Comparison of ENCODE assay signal across 11 cellular contexts in the genomic region with DNA sequence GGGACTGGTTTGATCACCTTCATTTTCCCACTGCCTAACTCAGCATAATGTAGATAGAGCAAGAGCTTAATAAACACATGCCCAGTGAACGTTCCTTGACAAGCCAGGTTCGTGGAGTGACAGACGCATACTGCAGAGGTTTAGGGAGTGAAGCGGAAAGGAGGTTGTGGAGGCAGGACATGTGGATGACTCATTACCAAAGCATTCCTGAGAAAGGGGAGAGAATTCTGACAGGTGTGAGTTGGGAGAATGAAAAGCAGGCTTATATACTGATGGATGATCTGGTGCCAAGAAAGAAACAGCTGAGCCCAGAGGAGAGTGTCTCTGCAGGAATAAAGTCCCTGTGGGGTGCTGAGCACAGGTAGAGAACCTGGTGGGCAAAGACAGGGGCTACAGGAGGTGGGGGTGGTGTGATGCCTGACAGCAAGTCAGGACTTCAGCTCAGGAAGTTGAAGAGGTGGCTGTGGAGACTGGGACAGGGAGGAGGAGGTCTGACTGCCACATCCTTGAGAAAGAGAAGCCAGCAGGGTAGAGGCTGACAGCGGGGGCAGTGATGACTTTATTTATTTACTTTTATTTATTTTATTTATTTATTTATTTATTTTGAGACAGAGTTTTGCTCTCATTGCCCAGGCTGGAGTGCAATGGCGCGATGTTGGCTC. TPM values are rescaled to one million over a fixed set of nuclear protein-coding genes. Genes with fewer than 3 reads are reported as not detected.
A peak's percentile ranks its signal among the peaks of the same experiment; 100 is the strongest.
DNase-seq lines count a peak whose midpoint lies in the region; ATAC-seq, FAIRE-seq and TF ChIP-seq lines count a peak whose summit lies in the region.
"Had no signal": no experiment of that assay in that cellular context is flagged by ENCODE, and none has a peak within 500 bp of the region (broad histone marks: within the 10 kb centered on the region; RNA-seq: fewer than 3 reads in every experiment).

No MANE protein-coding gene starts in this region.

- peaks cover 33% of the 10 kb centered on the region for H3K4me1 Mint-ChIP-seq in activated CD8-positive, alpha-beta memory T cell treated with anti-CD3 and anti-CD28 coated beads, Interleukin-2, amount 10 ng/mL, durations not matched to agents 7 days and 5 days

- H3K4me3 ChIP-seq in K562 (no peak overlapping the region), neural cell (ENCODE audit: low read length) (no peak overlapping the region)
- H3K4me3 ChIP-seq: sigmoid colon had no signal

- no peaks in the 10 kb centered on the region for H3K9me3 Mint-ChIP-seq in activated CD8-positive, alpha-beta memory T cell treated with anti-CD3 and anti-CD28 coated beads, Interleukin-2, amount 10 ng/mL, durations not matched to agents 7 days and 5 days (ENCODE audit: low read depth)
- H3K9me3 Mint-ChIP-seq: activated naive CD4-positive, alpha-beta T cell treated with anti-CD3 and anti-CD28 coated beads, Interleukin-2, amount 10 ng/mL, durations not matched to agents 7 days and 5 days; CD4-positive, alpha-beta memory T cell had no signal

- FAIRE-seq in HTR-8/SVneo (lab: Jason Lieb, UNC) = peak; percentile 57
- no peak for FAIRE-seq in K562 (lab: Jason Lieb, UNC)

- peaks cover 26% of the 10 kb centered on the region for H3K79me2 ChIP-seq in K562 (ENCODE audit: control insufficient read depth, insufficient read depth, low read length)
- peaks cover 9% of the 10 kb centered on the region for H3K79me2 ChIP-seq in neural cell (replicated peaks; ENCODE audit: insufficient read depth, low read length)

- H3K27me3 ChIP-seq in K562 (ENCODE audit: control insufficient read depth in 2 of 2, insufficient read depth in 2 of 2, low read length in 2 of 2) (no peaks in the 10 kb centered on the region), neural cell (ENCODE audit: insufficient read depth, low read depth, low read length) (no peaks in the 10 kb centered on the region)

- in situ Hi-C loops in K562 (cut with MboI) = no loop called here

- H3K27me3 Mint-ChIP-seq in activated CD8-positive, alpha-beta memory T cell treated with anti-CD3 and anti-CD28 coated beads, Interleukin-2, amount 10 ng/mL, durations not matched to agents 7 days and 5 days = peaks cover 13% of the 10 kb centered on the region
- H3K27me3 Mint-ChIP-seq: CD4-positive, alpha-beta memory T cell had no signal

- H3K27ac ChIP-seq in K562 (ENCODE audit: extremely low read depth, low read depth, low read length) = no peak overlapping the region
- no peak overlapping the region for H3K27ac ChIP-seq in neural cell (ENCODE audit: low read length)
- H3K27ac ChIP-seq: sigmoid colon had no signal

- 46% methylated on average over 7 of the region's 7 CpGs for WGBS in K562 (ENCODE audit: insufficient coverage, low coverage, missing lambda C conversion rate)

- H3K9me2 ChIP-seq in neural cell (ENCODE audit: insufficient read depth, low read length) = no peaks in the 10 kb centered on the region

- peaks cover 6% of the 10 kb centered on the region; the same call in 1 of the 2 replicates for H4K20me1 ChIP-seq in K562 (replicated peaks; ENCODE audit: control insufficient read depth, insufficient read depth, low read length)
- H4K20me1 ChIP-seq in neural cell (ENCODE audit: insufficient read depth) = no peaks in the 10 kb centered on the region

- peaks cover 26 to 36% of the 10 kb centered on the region in 2 experiments for H3K4me1 ChIP-seq in K562 (replicated peaks in 1 of 2; ENCODE audit: control insufficient read depth in 2 of 2, insufficient read depth in 2 of 2, low read length in 2 of 2)

- H3K4me2 ChIP-seq in K562 (ENCODE audit: insufficient read depth, low read length) = no peak overlapping the region
- no peak overlapping the region for H3K4me2 ChIP-seq in neural cell (ENCODE audit: low read length)

- H2AFZ ChIP-seq in K562 (ENCODE audit: low read depth, low read length) (0 out of 2 replicates have a peak overlapping the region, but pooled peaks have one; percentile 66), neural cell (ENCODE audit: low read depth, low read length) (no peak overlapping the region)

- intact Hi-C loops in K562 (cut with micrococcal nuclease) = no loop called here

- peak overlapping the region in 1 of 2 experiments; percentile 58; a peak in 1 of 4 replicates for H3K9ac ChIP-seq in K562 (ENCODE audit: insufficient read depth in 1 of 2, low read depth in 2 of 2, low read length in 2 of 2)
- peak overlapping the region; percentile 5 for H3K9ac ChIP-seq in neural cell (ENCODE audit: low read length)

- no peaks in the 10 kb centered on the region for H3K9me1 ChIP-seq in K562 (ENCODE audit: control insufficient read depth, insufficient read depth, low read length)

- TF ChIP-seq RAD21 in K562 (CRISPR knock-in tag; conservative IDR thresholded peaks at IDR 0.05 in 1 of 2, IDR thresholded peaks at IDR 0.05 in 1 of 2) (no peak), neural cell (conservative IDR thresholded peaks at IDR 0.05) (no peak)

- no peaks in the 10 kb centered on the region for H3F3A ChIP-seq in neural cell (ENCODE audit: insufficient read depth, low read length, poor library complexity, severe bottlenecking)

- H3K36me3 Mint-ChIP-seq in activated CD8-positive, alpha-beta memory T cell treated with anti-CD3 and anti-CD28 coated beads, Interleukin-2, amount 10 ng/mL, durations not matched to agents 7 days and 5 days = peaks cover 21% of the 10 kb centered on the region

- CTCF ChIA-PET in K562 (lab: Yijun Ruan, JAX; ENCODE audit: low intra/inter-chr PET ratio) = no interaction called here
- CTCF ChIA-PET in activated CD8-positive, alpha-beta memory T cell treated with anti-CD3 and anti-CD28 coated beads, Interleukin-2, amount 10 ng/mL, durations not matched to agents 7 days and 5 days (lab: Charles Lee) = interaction anchor here (0.7 to 1.3 kb wide), 7 partner anchors 14 to 223 kb away, joined by 3 to 4 read pairs (median 4); partner anchors contain the start of genes ACY1, DUSP7 and PARP3

- H3K27ac Mint-ChIP-seq in activated CD8-positive, alpha-beta memory T cell treated with anti-CD3 and anti-CD28 coated beads, Interleukin-2, amount 10 ng/mL, durations not matched to agents 7 days and 5 days = no peak overlapping the region
- H3K27ac Mint-ChIP-seq: activated naive CD4-positive, alpha-beta T cell treated with anti-CD3 and anti-CD28 coated beads, Interleukin-2, amount 10 ng/mL, durations not matched to agents 7 days and 5 days had no signal

- H3K9me3 ChIP-seq in K562 (replicated peaks; ENCODE audit: control insufficient read depth, insufficient read depth, low read depth, low read length) (0 out of 2 replicates have a peak, but pooled peaks cover 3% of the 10 kb centered on the region), neural cell (ENCODE audit: low read length) (no peaks in the 10 kb centered on the region)
- H3K9me3 ChIP-seq: sigmoid colon had no signal

- TF ChIP-seq EP300 in K562 (IDR thresholded peaks at IDR 0.05; ENCODE audit: low read length) (no peak), neural cell (conservative IDR thresholded peaks at IDR 0.05; ENCODE audit: poor library complexity, severe bottlenecking) (no peak)

- POLR2A ChIA-PET in K562 (lab: Yijun Ruan, JAX) = interaction anchor here (0.6 to 0.7 kb wide), 3 partner anchors 66 to 144 kb away, joined by 3 read pairs; no protein-coding TSS in a partner anchor

- no peak for ATAC-seq in K562
- ATAC-seq in activated CD8-positive, alpha-beta memory T cell treated with anti-CD3 and anti-CD28 coated beads, Interleukin-2, amount 10 ng/mL, durations not matched to agents 7 days and 5 days = no peak

- no peak for TF ChIP-seq POLR2A in K562 (conservative IDR thresholded peaks at IDR 0.05)

- DNase-seq in DMS53 treated with DMSO at 0.1 percent for 48 hours (lab: John Stamatoyannopoulos, UW; ENCODE audit: unreplicated experiment) = peak; percentile 10
- no peak for DNase-seq in HTR-8/SVneo (ENCODE audit: insufficient read length, low spot score)
- DNase-seq in K562 (ENCODE audit: extremely low read depth in 1 of 4, low spot score in 3 of 4) = peak in 1 of 4 experiments; percentile 5
- DNase-seq in activated CD8-positive, alpha-beta memory T cell treated with anti-CD3 and anti-CD28 coated beads, Interleukin-2, amount 10 ng/mL, durations not matched to agents 7 days and 5 days = no peak
- DNase-seq in stimulated activated CD4-positive, alpha-beta T cell treated with anti-CD3 and anti-CD28 coated beads, Interleukin-1b, Interleukin-23, amount 100 ng/mL, for 48 hours = no peak
- no peak for DNase-seq in mucosa of gallbladder (ENCODE audit: low spot score)
- DNase-seq: activated naive CD4-positive, alpha-beta T cell treated with anti-CD3 and anti-CD28 coated beads, Interleukin-2, amount 10 ng/mL, durations not matched to agents 7 days and 5 days; CD4-positive, alpha-beta memory T cell; NCI-H1417 treated with DMSO at 0.1 percent for 48 hours; sigmoid colon had no signal

- H3K4me3 Mint-ChIP-seq in activated CD8-positive, alpha-beta memory T cell treated with anti-CD3 and anti-CD28 coated beads, Interleukin-2, amount 10 ng/mL, durations not matched to agents 7 days and 5 days = no peak overlapping the region
- H3K4me3 Mint-ChIP-seq: activated naive CD4-positive, alpha-beta T cell treated with anti-CD3 and anti-CD28 coated beads, Interleukin-2, amount 10 ng/mL, durations not matched to agents 7 days and 5 days had no signal

- TF ChIP-seq CTCF in K562 (IDR thresholded peaks at IDR 0.05 in 2 of 3, conservative IDR thresholded peaks at IDR 0.05 in 1 of 3; ENCODE audit: insufficient read depth in 2 of 3, low read depth in 1 of 3, low read length in 3 of 3) (no peak), neural cell (IDR thresholded peaks at IDR 0.05; ENCODE audit: poor library complexity, severe bottlenecking) (no peak)

- no TSS peak for BruUV-seq in K562 (replicated peaks; lab: Mats Ljungman, UMichigan)

- H3K36me3 ChIP-seq in K562 (ENCODE audit: control insufficient read depth, insufficient read depth, low read length) = peaks cover 22% of the 10 kb centered on the region
- H3K36me3 ChIP-seq in neural cell (ENCODE audit: insufficient read depth, low read length) = peaks cover 5% of the 10 kb centered on the region

RNA-seq across cellular contexts. Expression of gene RPL29, which starts 2.4 kb away (rescaled TPM):
- total RNA-seq in K562 (2011; cell fraction: chromatin; rRNA removed; ENCODE audit: low replicate concordance) = 184 and 350 TPM in 2 replicates
- total RNA-seq in K562 (2011; cell fraction: nucleolus; rRNA removed) = 475 and 490 TPM in 2 replicates
- 538 and 894 TPM in 2 replicates for total RNA-seq in K562 (2011; cell fraction: nucleoplasm; rRNA removed)
- 1,104 and 1,143 TPM in 2 replicates for total RNA-seq in K562 (2014; rRNA removed)
- total RNA-seq in K562 (2014; rRNA removed; fragmentation: Illumina TruSeq; extraction: Trizol) = 811 and 895 TPM in 2 replicates
- total RNA-seq in K562 (2015; rRNA removed; fragmentation: Illumina TruSeq; extraction: Trizol) = 1,065 and 1,147 TPM in 2 replicates
- 917 and 1,045 TPM in 2 replicates for total RNA-seq in K562 (2021)
- 1,156 and 1,373 TPM in 2 replicates for polyA plus RNA-seq in K562 (2011; rRNA removed)
- 2,082 and 2,495 TPM in 2 replicates for polyA plus RNA-seq in K562 (2011; cell fraction: cytosol; rRNA removed)
- polyA plus RNA-seq in K562 (2011; cell fraction: nucleus; rRNA removed) = 709 and 859 TPM in 2 replicates
- 1,411 and 1,997 TPM in 2 replicates for polyA plus RNA-seq in K562 (2012)
- polyA plus RNA-seq in K562 (2014; fragmentation: Illumina TruSeq; extraction: Trizol) = 1,281 and 1,602 TPM in 2 replicates
- polyA plus RNA-seq in K562 (2014; fragmentation: Nextera tagmentation; extraction: Ambion mirVana) = 100 to 1,000 TPM; 568 to 871 TPM
- 1,326 and 1,475 TPM in 2 replicates for polyA plus RNA-seq in K562 (2014; rRNA removed)
- 954 and 1,034 TPM in 2 replicates for polyA minus RNA-seq in K562 (2011; rRNA and poly(A)+ RNA removed)
- polyA minus RNA-seq in K562 (2011; cell fraction: cytosol; rRNA and poly(A)+ RNA removed) = 628 and 690 TPM in 2 replicates
- polyA minus RNA-seq in K562 (2011; cell fraction: nucleus; rRNA and poly(A)+ RNA removed) = 177 and 303 TPM in 2 replicates
- 846 and 977 TPM in 2 replicates for polyA plus RNA-seq in neural cell
- polyA minus RNA-seq in neural cell = 368 and 399 TPM in 2 replicates
- 1,000 to 10,000 TPM; 1,042 to 1,060 TPM for total RNA-seq in activated CD8-positive, alpha-beta memory T cell treated with anti-CD3 and anti-CD28 coated beads, Interleukin-2, amount 10 ng/mL, durations not matched to agents 7 days and 5 days
- total RNA-seq in mucosa of gallbladder = 836 TPM

RNA-seq across cellular contexts. Expression of gene ACY1, which starts 14.7 kb away (rescaled TPM):
- 84.3 and 247 TPM in 2 replicates for total RNA-seq in K562 (2011; cell fraction: chromatin; rRNA removed; ENCODE audit: low replicate concordance)
- 195 and 196 TPM in 2 replicates for total RNA-seq in K562 (2011; cell fraction: nucleolus; rRNA removed)
- 130 and 134 TPM in 2 replicates for total RNA-seq in K562 (2011; cell fraction: nucleoplasm; rRNA removed)
- total RNA-seq in K562 (2014; rRNA removed) (118 and 179 TPM in 2 replicates), K562 (2014; rRNA removed; fragmentation: Illumina TruSeq; extraction: Trizol) (44.6 and 70.7 TPM in 2 replicates), K562 (2015; rRNA removed; fragmentation: Illumina TruSeq; extraction: Trizol) (93.2 and 96.9 TPM in 2 replicates), K562 (2021) (134 and 138 TPM in 2 replicates), mucosa of gallbladder (47.6 TPM)
- polyA plus RNA-seq in K562 (2011; rRNA removed) (104 and 144 TPM in 2 replicates), K562 (2014; fragmentation: Illumina TruSeq; extraction: Trizol) (123 and 129 TPM in 2 replicates), K562 (2014; fragmentation: Nextera tagmentation; extraction: Ambion mirVana) (100 to 1,000 TPM; 179 to 195 TPM), K562 (2014; rRNA removed) (128 and 136 TPM in 2 replicates), neural cell (14.4 and 17.9 TPM in 2 replicates)
- polyA plus RNA-seq in K562 (2011; cell fraction: cytosol; rRNA removed) = 184 and 389 TPM in 2 replicates
- polyA plus RNA-seq in K562 (2011; cell fraction: nucleus; rRNA removed) = 211 and 337 TPM in 2 replicates
- polyA plus RNA-seq in K562 (2012) = 145 and 205 TPM in 2 replicates
- 63.4 and 90.9 TPM in 2 replicates for polyA minus RNA-seq in K562 (2011; rRNA and poly(A)+ RNA removed)
- polyA minus RNA-seq in K562 (2011; cell fraction: cytosol; rRNA and poly(A)+ RNA removed) = 94.5 and 118 TPM in 2 replicates
- 79.1 and 86.7 TPM in 2 replicates for polyA minus RNA-seq in K562 (2011; cell fraction: nucleus; rRNA and poly(A)+ RNA removed)
- 1.5 and 1.7 TPM in 2 replicates for polyA minus RNA-seq in neural cell
- total RNA-seq in activated CD8-positive, alpha-beta memory T cell treated with anti-CD3 and anti-CD28 coated beads, Interleukin-2, amount 10 ng/mL, durations not matched to agents 7 days and 5 days = 10 to 100 TPM; 18.1 to 21.3 TPM

RNA-seq across cellular contexts. Expression of gene ABHD14A, which starts 23.2 kb away (rescaled TPM):
- total RNA-seq in K562 (2011; cell fraction: chromatin; rRNA removed; ENCODE audit: low replicate concordance) = 1.7 and 7.0 TPM in 2 replicates
- 12.5 and 13.2 TPM in 2 replicates for total RNA-seq in K562 (2011; cell fraction: nucleolus; rRNA removed)
- 9.3 and 10.3 TPM in 2 replicates for total RNA-seq in K562 (2011; cell fraction: nucleoplasm; rRNA removed)
- 8.4 and 12.2 TPM in 2 replicates for total RNA-seq in K562 (2014; rRNA removed)
- 1.7 and 3.3 TPM in 2 replicates for total RNA-seq in K562 (2014; rRNA removed; fragmentation: Illumina TruSeq; extraction: Trizol)
- 7.7 and 8.3 TPM in 2 replicates for total RNA-seq in K562 (2015; rRNA removed; fragmentation: Illumina TruSeq; extraction: Trizol)
- total RNA-seq in K562 (2021) = 9.4 and 10.6 TPM in 2 replicates
- 6.6 and 10.5 TPM in 2 replicates for polyA plus RNA-seq in K562 (2011; rRNA removed)
- polyA plus RNA-seq in K562 (2011; cell fraction: cytosol; rRNA removed) = 20.3 and 55.0 TPM in 2 replicates
- polyA plus RNA-seq in K562 (2011; cell fraction: nucleus; rRNA removed) = 5.8 and 7.5 TPM in 2 replicates
- 10.5 and 14.1 TPM in 2 replicates for polyA plus RNA-seq in K562 (2012)
- 7.1 and 8.4 TPM in 2 replicates for polyA plus RNA-seq in K562 (2014; fragmentation: Illumina TruSeq; extraction: Trizol)
- polyA plus RNA-seq in K562 (2014; fragmentation: Nextera tagmentation; extraction: Ambion mirVana) = 1 to 10 TPM in 1 of 2 experiments, under 1 TPM in 1; 0.90 to 2.0 TPM
- polyA plus RNA-seq in K562 (2014; rRNA removed) = 9.6 and 14.0 TPM in 2 replicates
- polyA minus RNA-seq in K562 (2011; rRNA and poly(A)+ RNA removed) = 1.6 and 5.7 TPM in 2 replicates
- polyA minus RNA-seq in K562 (2011; cell fraction: cytosol; rRNA and poly(A)+ RNA removed) = 4.3 and 7.0 TPM in 2 replicates
- 0.54 and 0.78 TPM in 2 replicates for polyA minus RNA-seq in K562 (2011; cell fraction: nucleus; rRNA and poly(A)+ RNA removed)
- 57.8 and 75.8 TPM in 2 replicates for polyA plus RNA-seq in neural cell
- 25.8 and 33.5 TPM in 2 replicates for polyA minus RNA-seq in neural cell
- total RNA-seq in activated CD8-positive, alpha-beta memory T cell treated with anti-CD3 and anti-CD28 coated beads, Interleukin-2, amount 10 ng/mL, durations not matched to agents 7 days and 5 days = 10 to 100 TPM; 11.8 to 13.7 TPM
- 20.8 TPM for total RNA-seq in mucosa of gallbladder

RNA-seq across cellular contexts. Expression of gene ABHD14B, which starts 24.2 kb away (rescaled TPM):
- total RNA-seq in K562 (2011; cell fraction: chromatin; rRNA removed; ENCODE audit: low replicate concordance) = 33.5 and 88.4 TPM in 2 replicates
- total RNA-seq in K562 (2011; cell fraction: nucleolus; rRNA removed) = 69.5 and 79.0 TPM in 2 replicates
- total RNA-seq in K562 (2011; cell fraction: nucleoplasm; rRNA removed) = 83.9 and 125 TPM in 2 replicates
- total RNA-seq in K562 (2014; rRNA removed) (46.5 and 78.4 TPM in 2 replicates), K562 (2014; rRNA removed; fragmentation: Illumina TruSeq; extraction: Trizol) (27.4 and 28.3 TPM in 2 replicates), K562 (2015; rRNA removed; fragmentation: Illumina TruSeq; extraction: Trizol) (33.7 and 34.0 TPM in 2 replicates), K562 (2021) (65.2 and 68.0 TPM in 2 replicates), mucosa of gallbladder (59.1 TPM)
- polyA plus RNA-seq in K562 (2011; rRNA removed) (107 and 114 TPM in 2 replicates), K562 (2014; fragmentation: Illumina TruSeq; extraction: Trizol) (72.2 and 86.5 TPM in 2 replicates), K562 (2014; fragmentation: Nextera tagmentation; extraction: Ambion mirVana) (10 to 100 TPM; 10.6 to 11.7 TPM), K562 (2014; rRNA removed) (80.5 and 87.3 TPM in 2 replicates), neural cell (0.50 and 0.81 TPM in 2 replicates)
- 153 and 233 TPM in 2 replicates for polyA plus RNA-seq in K562 (2011; cell fraction: cytosol; rRNA removed)
- 82.3 and 118 TPM in 2 replicates for polyA plus RNA-seq in K562 (2011; cell fraction: nucleus; rRNA removed)
- 58.2 and 103 TPM in 2 replicates for polyA plus RNA-seq in K562 (2012)
- polyA minus RNA-seq in K562 (2011; rRNA and poly(A)+ RNA removed) = 50.4 and 76.8 TPM in 2 replicates
- polyA minus RNA-seq in K562 (2011; cell fraction: cytosol; rRNA and poly(A)+ RNA removed) = 38.9 and 39.4 TPM in 2 replicates
- polyA minus RNA-seq in K562 (2011; cell fraction: nucleus; rRNA and poly(A)+ RNA removed) = 26.3 and 30.1 TPM in 2 replicates
- 0.97 and 1.3 TPM in 2 replicates for polyA minus RNA-seq in neural cell
- 10 to 100 TPM; 36.2 to 36.7 TPM for total RNA-seq in activated CD8-positive, alpha-beta memory T cell treated with anti-CD3 and anti-CD28 coated beads, Interleukin-2, amount 10 ng/mL, durations not matched to agents 7 days and 5 days

RNA-seq across cellular contexts. Expression of gene PCBP4, which starts 30.8 kb away (rescaled TPM):
- total RNA-seq in K562 (2011; cell fraction: chromatin; rRNA removed; ENCODE audit: low replicate concordance) = 3.7 and 14.0 TPM in 2 replicates
- 5.8 and 7.8 TPM in 2 replicates for total RNA-seq in K562 (2011; cell fraction: nucleolus; rRNA removed)
- total RNA-seq in K562 (2011; cell fraction: nucleoplasm; rRNA removed) = 4.6 and 5.4 TPM in 2 replicates
- total RNA-seq in K562 (2014; rRNA removed) = 4.6 and 4.9 TPM in 2 replicates
- total RNA-seq in K562 (2014; rRNA removed; fragmentation: Illumina TruSeq; extraction: Trizol) = 0.73 and 0.93 TPM in 2 replicates
- total RNA-seq in K562 (2015; rRNA removed; fragmentation: Illumina TruSeq; extraction: Trizol) = 1.6 and 2.1 TPM in 2 replicates
- 4.7 and 5.7 TPM in 2 replicates for total RNA-seq in K562 (2021)
- polyA plus RNA-seq in K562 (2011; rRNA removed) = 3.1 and 5.5 TPM in 2 replicates
- 4.5 and 7.3 TPM in 2 replicates for polyA plus RNA-seq in K562 (2011; cell fraction: cytosol; rRNA removed)
- 15.9 and 21.8 TPM in 2 replicates for polyA plus RNA-seq in K562 (2011; cell fraction: nucleus; rRNA removed)
- 3.7 and 10.9 TPM in 2 replicates for polyA plus RNA-seq in K562 (2012)
- polyA plus RNA-seq in K562 (2014; fragmentation: Illumina TruSeq; extraction: Trizol) = 2.6 and 4.7 TPM in 2 replicates
- polyA plus RNA-seq in K562 (2014; fragmentation: Nextera tagmentation; extraction: Ambion mirVana) = under 1 TPM; 0.06 to 0.07 TPM
- polyA plus RNA-seq in K562 (2014; rRNA removed) = 5.8 and 6.4 TPM in 2 replicates
- 1.3 and 1.9 TPM in 2 replicates for polyA minus RNA-seq in K562 (2011; rRNA and poly(A)+ RNA removed)
- 1.4 and 1.6 TPM in 2 replicates for polyA minus RNA-seq in K562 (2011; cell fraction: cytosol; rRNA and poly(A)+ RNA removed)
- polyA minus RNA-seq in K562 (2011; cell fraction: nucleus; rRNA and poly(A)+ RNA removed) = 1.9 and 3.9 TPM in 2 replicates
- 251 and 327 TPM in 2 replicates for polyA plus RNA-seq in neural cell
- 94.5 and 105 TPM in 2 replicates for polyA minus RNA-seq in neural cell
- total RNA-seq in activated CD8-positive, alpha-beta memory T cell treated with anti-CD3 and anti-CD28 coated beads, Interleukin-2, amount 10 ng/mL, durations not matched to agents 7 days and 5 days = 10 to 100 TPM; 11.4 to 21.1 TPM
- 45.1 TPM for total RNA-seq in mucosa of gallbladder
